Comparison of ENCODE assay signal across 15 cellular contexts in the genomic region with DNA sequence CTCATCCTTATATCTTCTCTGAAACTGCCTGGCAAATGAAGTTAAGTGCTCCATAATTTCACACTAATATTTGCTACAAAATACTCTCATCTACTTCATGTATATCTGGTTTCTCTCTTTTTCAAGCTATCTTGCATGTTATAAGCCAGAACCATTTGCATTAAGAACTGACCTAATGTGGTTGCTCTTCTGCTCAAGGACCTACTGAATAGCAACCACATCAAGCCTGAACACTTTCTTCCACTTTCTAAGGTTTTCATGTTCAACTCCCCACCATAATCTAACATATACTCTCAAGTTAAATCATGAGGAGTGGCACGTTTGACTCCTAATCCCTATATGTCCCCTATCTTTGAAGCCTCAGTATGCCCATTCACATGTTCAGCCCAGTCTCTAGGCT. TPM values are rescaled to one million over a fixed set of nuclear protein-coding genes. Genes with fewer than 3 reads are reported as not detected.
"Had no signal": no experiment of that assay in that cellular context is flagged by ENCODE, and none has a peak within 500 bp of the region (broad histone marks: within the 10 kb centered on the region; RNA-seq: fewer than 3 reads in every experiment).

No MANE protein-coding gene starts in this region.

- H3K4me3 ChIP-seq: gastroesophageal sphincter, left lung, stomach, thoracic aorta had no signal

- H3K27ac ChIP-seq: brain microvascular endothelial cell, gastroesophageal sphincter, left lung, stomach, thoracic aorta had no signal

- ATAC-seq: activated T-cell treated with anti-CD3 and anti-CD28 coated beads, Interleukin-2, amount 50 U/mL, for 4 hours; gastroesophageal sphincter; left lung had no signal

- H3K4me1 ChIP-seq: left lung, stomach had no signal

- H3K4me3 Mint-ChIP-seq: activated naive CD8-positive, alpha-beta T cell treated with anti-CD3 and anti-CD28 coated beads for 36 hours; activated T-cell treated with anti-CD3 and anti-CD28 coated beads, Interleukin-2, amount 50 U/mL, for 4 hours; nephron progenitor cell had no signal

- H3K9me3 Mint-ChIP-seq: activated naive CD8-positive, alpha-beta T cell treated with anti-CD3 and anti-CD28 coated beads for 36 hours; activated T-cell treated with anti-CD3 and anti-CD28 coated beads, Interleukin-2, amount 50 U/mL, for 4 hours; nephron progenitor cell had no signal

- H3K36me3 ChIP-seq: brain microvascular endothelial cell, gastroesophageal sphincter, left lung, stomach, thoracic aorta had no signal

- H3K36me3 Mint-ChIP-seq: activated naive CD8-positive, alpha-beta T cell treated with anti-CD3 and anti-CD28 coated beads for 36 hours had no signal

- H3K27me3 ChIP-seq: brain microvascular endothelial cell, gastroesophageal sphincter, left lung, stomach had no signal

- H3K27ac Mint-ChIP-seq: activated naive CD8-positive, alpha-beta T cell treated with anti-CD3 and anti-CD28 coated beads for 36 hours; nephron progenitor cell had no signal

- DNase-seq: activated effector memory CD4-positive, alpha-beta T cell treated with anti-CD3 and anti-CD28 coated beads, Interleukin-2, amount 50 U/mL, for 16 hours; activated naive CD8-positive, alpha-beta T cell treated with anti-CD3 and anti-CD28 coated beads for 36 hours; activated T-cell treated with anti-CD3 and anti-CD28 coated beads, Interleukin-2, amount 50 U/mL, for 4 hours; brain microvascular endothelial cell; cerebellar nuclear complex; dermis blood vessel endothelial cell; left lung; mesenchymal stem cell; nephron progenitor cell; stimulated activated CD4-positive, alpha-beta T cell treated with anti-CD3 and anti-CD28 coated beads, Interleukin-4, amount 100 ng/mL, for 24 hours; stomach had no signal

- H3K9me3 ChIP-seq: gastroesophageal sphincter, left lung, stomach, thoracic aorta had no signal

RNA-seq across cellular contexts. Expression of a gene that starts 27.2 kb away (rescaled TPM):
- total RNA-seq: dermis blood vessel endothelial cell, epithelial cell of proximal tubule had no signal

RNA-seq across cellular contexts. Expression of a gene that starts 33.2 kb away (rescaled TPM):
- total RNA-seq: activated naive CD8-positive, alpha-beta T cell treated with anti-CD3 and anti-CD28 coated beads for 36 hours; activated T-cell treated with anti-CD3 and anti-CD28 coated beads, Interleukin-2, amount 50 U/mL, for 4 hours; dermis blood vessel endothelial cell; epithelial cell of proximal tubule had no signal
- polyA plus RNA-seq: keratinocyte had no signal
